ENCODE assay signal across 8 cellular contexts in genomic region chr5:67003906-67004729, GRCh38.
DNase-seq lines count a peak whose midpoint lies in the region; ATAC-seq, FAIRE-seq and TF ChIP-seq lines count a peak whose summit lies in the region.

No MANE protein-coding gene starts in this region.

- H3K27ac Mint-ChIP-seq in activated CD4-positive, alpha-beta T cell treated with anti-CD3 and anti-CD28 coated beads for 36 hours: peak overlapping the region; percentile 97
- peak overlapping the region; percentile 89 for H3K27ac Mint-ChIP-seq in chondrocyte (ENCODE audit: unreplicated experiment)

- no peaks in the 10 kb centered on the region for H3K9me3 Mint-ChIP-seq in activated CD4-positive, alpha-beta T cell treated with anti-CD3 and anti-CD28 coated beads for 36 hours (ENCODE audit: low read depth)
- no peaks in the 10 kb centered on the region for H3K9me3 Mint-ChIP-seq in chondrocyte (ENCODE audit: low read depth)

- CTCF ChIA-PET in activated CD4-positive, alpha-beta T cell treated with anti-CD3 and anti-CD28 coated beads for 36 hours (lab: Charles Lee): interaction anchor here (1.1 to 1.3 kb wide), 3 partner anchors 9 to 203 kb away, joined by 3 to 6 read pairs (median 4); no protein-coding TSS in a partner anchor

- ATAC-seq in HG03066 (IDR thresholded peaks at IDR 0.05; ENCODE audit: low read depth, unreplicated experiment): peak; percentile 64
- peak; percentile 78 for ATAC-seq in activated CD4-positive, alpha-beta T cell treated with anti-CD3 and anti-CD28 coated beads for 36 hours
- no peak for ATAC-seq in HG03439 (IDR thresholded peaks at IDR 0.05; ENCODE audit: unreplicated experiment)

- H3K4me1 Mint-ChIP-seq in activated CD4-positive, alpha-beta T cell treated with anti-CD3 and anti-CD28 coated beads for 36 hours: peaks cover 60% of the 10 kb centered on the region
- H3K4me1 Mint-ChIP-seq in chondrocyte (ENCODE audit: low read depth): peaks cover 38% of the 10 kb centered on the region

- H3K4me3 Mint-ChIP-seq in activated CD4-positive, alpha-beta T cell treated with anti-CD3 and anti-CD28 coated beads for 36 hours: peak overlapping the region; percentile 94
- peak overlapping the region; percentile 87 for H3K4me3 Mint-ChIP-seq in chondrocyte (ENCODE audit: unreplicated experiment)

- POLR2A ChIA-PET in activated CD4-positive, alpha-beta T cell treated with anti-CD3 and anti-CD28 coated beads for 36 hours (lab: Charles Lee): interaction anchor here (1.0 kb wide), 2 partner anchors 202 to 206 kb away, joined by 3 to 7 read pairs; no protein-coding TSS in a partner anchor

- H3K36me3 Mint-ChIP-seq in activated CD4-positive, alpha-beta T cell treated with anti-CD3 and anti-CD28 coated beads for 36 hours (ENCODE audit: low read depth): peaks cover 2% of the 10 kb centered on the region
- H3K36me3 Mint-ChIP-seq in chondrocyte (ENCODE audit: low read depth): no peaks in the 10 kb centered on the region

- H3K4me3 ChIP-seq in GM08714 (ENCODE audit: low read length) (peak overlapping the region; percentile 52), kidney (ENCODE audit: low read length in 2 of 2) (peak overlapping the region; percentile 76 to 79)

- peaks cover 0 to 12% of the 10 kb centered on the region in 2 donors for H3K4me1 ChIP-seq in kidney (ENCODE audit: control insufficient read depth in 1 of 2, insufficient read depth in 1 of 2, low read depth in 1 of 2, low read length in 2 of 2)

- H3K9me3 ChIP-seq in kidney (ENCODE audit: control insufficient read depth in 1 of 2, low read length in 2 of 2): no peaks in the 10 kb centered on the region

- DNase-seq in NCI-H2227 treated with DMSO at 0.1 percent for 48 hours (lab: John Stamatoyannopoulos, UW) (peak; percentile 79), chondrocyte (ENCODE audit: low spot score) (no peak), kidney (peak; percentile 93)
- peak; percentile 94 for DNase-seq in activated CD4-positive, alpha-beta T cell treated with anti-CD3 and anti-CD28 coated beads for 36 hours
- DNase-seq in stimulated activated CD4-positive, alpha-beta T cell treated with anti-CD3 and anti-CD28 coated beads, Interleukin-12 subunit alpha, Interleukin-12 subunit beta, amount 100 ng/mL, for 4 hours: peak; percentile 78

- intact Hi-C loops in activated CD4-positive, alpha-beta T cell treated with anti-CD3 and anti-CD28 coated beads for 36 hours (cut with DNase I, micrococcal nuclease): loop anchor here (1.0 to 10.0 kb wide), 15 partner anchors 8 to 1271 kb away; partner anchors contain the start of genes PIK3R1 (in 1 of the 2) and SREK1 (in 1 of the 2)
- intact Hi-C loops in kidney (cut with DNase I): no loop called here

- H3K27ac ChIP-seq in kidney (ENCODE audit: low read depth in 2 of 2, low read length in 2 of 2): peak overlapping the region; percentile 43 to 68

- FAIRE-seq in kidney (lab: Jason Lieb, UNC): peak; percentile 6

- peak overlapping the region; percentile 82 to 85 for H3K9ac ChIP-seq in kidney (ENCODE audit: low read length in 2 of 2)

- H3K27me3 Mint-ChIP-seq in activated CD4-positive, alpha-beta T cell treated with anti-CD3 and anti-CD28 coated beads for 36 hours: no peaks in the 10 kb centered on the region
- no peaks in the 10 kb centered on the region for H3K27me3 Mint-ChIP-seq in chondrocyte (ENCODE audit: low read depth)

- TF ChIP-seq CTCF in chondrocyte (IDR thresholded peaks at IDR 0.05) (no peak), kidney (IDR thresholded peaks at IDR 0.05; ENCODE audit: borderline replicate concordance, extremely low read depth, insufficient read depth) (no peak)

- H3K36me3 ChIP-seq in kidney (ENCODE audit: control insufficient read depth in 1 of 2, insufficient read depth in 2 of 2, low read length in 2 of 2): no peaks in the 10 kb centered on the region
